1 cellular context compared by ENCODE assay signal in the genomic region with DNA sequence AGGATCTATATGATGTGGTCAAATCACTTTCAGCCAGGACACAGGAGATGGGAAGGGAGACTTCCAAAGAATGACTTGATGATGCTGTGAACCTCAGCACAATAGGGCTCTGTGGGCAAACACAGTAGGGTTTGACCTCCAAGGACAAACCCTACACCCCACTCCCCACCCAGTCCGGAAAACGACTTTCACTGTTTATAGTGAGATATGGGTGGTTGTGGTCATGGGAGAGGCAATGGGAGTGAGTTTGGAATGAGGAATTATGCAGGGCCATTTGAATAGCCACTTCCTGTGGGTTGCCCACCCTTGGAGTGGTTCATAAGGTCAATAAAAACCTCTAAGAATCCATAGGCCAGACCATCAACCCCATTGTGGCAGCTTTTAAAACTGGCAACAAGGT.
TF ChIP-seq lines count a peak whose summit lies in the region.

No MANE protein-coding gene starts in this region.

TF ChIP-seq in HepG2, 621 proteins besides CTCF, POLR2A, EP300 and RAD21:
- TF ChIP-seq DNMT3B (CRISPR knock-in tag; conservative IDR thresholded peaks at IDR 0.05) = no peak
- 0 out of 2 replicates have a peak, but pooled peaks have one; percentile 3 for TF ChIP-seq ZNF7 (CRISPR knock-in tag; IDR thresholded peaks at IDR 0.05)
